24 cellular contexts compared by ENCODE assay signal in genomic region chr3:110015231-110015963, GRCh38.
DNase-seq lines count a peak whose midpoint lies in the region; ATAC-seq, FAIRE-seq and TF ChIP-seq lines count a peak whose summit lies in the region.
"Had no signal": no experiment of that assay in that cellular context is flagged by ENCODE, and none has a peak within 500 bp of the region (broad histone marks: within the 10 kb centered on the region; RNA-seq: fewer than 3 reads in every experiment).

No MANE protein-coding gene starts in this region.

- no peak for TF ChIP-seq RAD21 in SK-N-SH (IDR thresholded peaks at IDR 0.05; ENCODE audit: low read length)

- H3K4me1 ChIP-seq in SK-N-SH (ENCODE audit: control insufficient read depth in 1 of 2, insufficient read depth in 2 of 2, low read depth in 1 of 2, low read length in 1 of 2): no peaks in the 10 kb centered on the region
- peaks cover 20% of the 10 kb centered on the region for H3K4me1 ChIP-seq in OCI-LY3 (ENCODE audit: low read length)
- H3K4me1 ChIP-seq in pancreas: no peaks in the 10 kb centered on the region
- peaks cover 1% of the 10 kb centered on the region for H3K4me1 ChIP-seq in right cardiac atrium (ENCODE audit: control insufficient read depth, insufficient read depth, low read length)
- H3K4me1 ChIP-seq: breast epithelium had no signal

- H3K9me3 ChIP-seq in SK-N-SH (no peaks in the 10 kb centered on the region), OCI-LY3 (ENCODE audit: insufficient read depth, low read length) (no peaks in the 10 kb centered on the region), pancreas (no peaks in the 10 kb centered on the region), right cardiac atrium (ENCODE audit: control insufficient read depth, low read length) (no peaks in the 10 kb centered on the region)
- H3K9me3 ChIP-seq: breast epithelium, MG63 had no signal

- no peak overlapping the region for H3K27ac ChIP-seq in SK-N-SH (ENCODE audit: low read depth in 2 of 2, low read length in 1 of 2)
- no peak overlapping the region for H3K27ac ChIP-seq in OCI-LY3 (ENCODE audit: low read length)
- H3K27ac ChIP-seq in pancreas: no peak overlapping the region
- no peak overlapping the region for H3K27ac ChIP-seq in right cardiac atrium (ENCODE audit: low read length)
- H3K27ac ChIP-seq: 22Rv1, breast epithelium, C4-2B, epithelial cell of prostate, SK-N-MC had no signal

- 0 out of 2 replicates have a peak overlapping the region, but pooled peaks have one; percentile 12 for H2AFZ ChIP-seq in SK-N-SH (ENCODE audit: low read depth)
- no peak overlapping the region for H2AFZ ChIP-seq in OCI-LY3 (ENCODE audit: low read depth, low read length)

- CTCF ChIA-PET in SK-N-SH (lab: Yijun Ruan, JAX): no interaction called here

- H3K9ac ChIP-seq in SK-N-SH (no peak overlapping the region), OCI-LY3 (ENCODE audit: low read length) (no peak overlapping the region)

- H4K20me1 ChIP-seq in SK-N-SH (ENCODE audit: insufficient read depth): no peaks in the 10 kb centered on the region
- no peaks in the 10 kb centered on the region for H4K20me1 ChIP-seq in OCI-LY3 (ENCODE audit: insufficient read depth, low read length)

- TF ChIP-seq CTCF in SK-N-SH (IDR thresholded peaks at IDR 0.05) (no peak), OCI-LY3 (IDR thresholded peaks at IDR 0.05; ENCODE audit: low read depth, low read length) (no peak), pancreas (IDR thresholded peaks at IDR 0.05) (no peak), foreskin fibroblast (IDR thresholded peaks at IDR 0.05; ENCODE audit: low read depth, low read length) (no peak)

- intact Hi-C loops in pancreas (cut with DNase I) (no loop called here), right cardiac atrium (cut with DNase I) (no loop called here)

- peak; percentile 41 for FAIRE-seq in pancreas (lab: Jason Lieb, UNC)

- no peaks in the 10 kb centered on the region for H3K27me3 ChIP-seq in SK-N-SH (ENCODE audit: insufficient read depth)
- H3K27me3 ChIP-seq in OCI-LY3 (ENCODE audit: low read depth, low read length): no peaks in the 10 kb centered on the region
- H3K27me3 ChIP-seq in pancreas: no peaks in the 10 kb centered on the region
- H3K27me3 ChIP-seq in right cardiac atrium (ENCODE audit: control insufficient read depth, insufficient read depth): no peaks in the 10 kb centered on the region
- H3K27me3 ChIP-seq: breast epithelium, MG63 had no signal

- no peak for ATAC-seq in SK-N-SH treated with all-trans-retinoic acid at 6 μM for 48 hours
- peak; percentile 56 for ATAC-seq in GM21619 (IDR thresholded peaks at IDR 0.05; ENCODE audit: unreplicated experiment)
- ATAC-seq in pancreas: no peak
- ATAC-seq in right cardiac atrium: no peak
- ATAC-seq: stimulated activated naive B cell treated with anti-CD40 and anti-IgM and Interleukin-4, amounts not matched to agents 10 μg/mL and 1 μg/mL and 100 μg/mL, for 72 hours; T-helper 17 cell had no signal

- no peak overlapping the region for H3K4me3 ChIP-seq in SK-N-SH (ENCODE audit: low read depth in 2 of 2, low read length in 1 of 2)
- H3K4me3 ChIP-seq in OCI-LY3 (ENCODE audit: low read length): no peak overlapping the region
- H3K4me3 ChIP-seq in pancreas: no peak overlapping the region
- no peak overlapping the region for H3K4me3 ChIP-seq in foreskin fibroblast (ENCODE audit: low read depth in 1 of 2, low read length in 2 of 2)
- H3K4me3 ChIP-seq in right cardiac atrium (ENCODE audit: low read length): no peak overlapping the region
- H3K4me3 ChIP-seq: MG63, SK-N-MC had no signal

- no peak for DNase-seq in SK-N-SH
- DNase-seq in pancreas: no peak
- no peak for DNase-seq in NCI-H2107 treated with DMSO at 0.1 percent for 48 hours (lab: John Stamatoyannopoulos, UW; ENCODE audit: unreplicated experiment)
- DNase-seq in foreskin fibroblast: no peak
- DNase-seq in right cardiac atrium: no peak
- DNase-seq: activated CD4-positive, alpha-beta memory T cell treated with anti-CD3 and anti-CD28 coated beads for 36 hours; activated CD4-positive, alpha-beta T cell treated with anti-CD3 and anti-CD28 coated beads for 1 hour; anterior cingulate cortex; DMS79 treated with DMSO at 0.1 percent for 48 hours; GF-D8; KBM-7; MG63; NCI-H2029; NCI-H524; stimulated activated naive B cell treated with anti-CD40 and anti-IgM and Interleukin-4, amounts not matched to agents 10 μg/mL and 1 μg/mL and 100 μg/mL, for 72 hours; T-helper 17 cell had no signal

- H3K36me3 ChIP-seq in SK-N-SH (replicated peaks in 1 of 2; ENCODE audit: control insufficient read depth in 1 of 2, insufficient read depth in 2 of 2, low read length in 1 of 2): no peaks in the 10 kb centered on the region
- no peaks in the 10 kb centered on the region for H3K36me3 ChIP-seq in OCI-LY3 (replicated peaks; ENCODE audit: low read depth, low read length)
- H3K36me3 ChIP-seq in pancreas: no peaks in the 10 kb centered on the region
- H3K36me3 ChIP-seq: breast epithelium, MG63 had no signal

- whole genome bisulfite sequencing in SK-N-SH (ENCODE audit: low lambda C conversion rate): 92% methylated on average over 4 of the region's 4 CpGs
- WGBS in pancreas, 2 donors: 79 to 84% methylated on average over 4 of the region's 4 CpGs
- 87% methylated on average over 4 of the region's 4 CpGs for WGBS in right cardiac atrium

- H3K4me2 ChIP-seq in SK-N-SH: no peak overlapping the region
- H3K4me2 ChIP-seq in OCI-LY3 (ENCODE audit: low read length): peak overlapping the region; percentile 44

- POLR2A ChIA-PET in SK-N-SH (lab: Yijun Ruan, JAX): no interaction called here

- H3K9me2 ChIP-seq in SK-N-SH: no peaks in the 10 kb centered on the region

- no peak for TF ChIP-seq EP300 in SK-N-SH (IDR thresholded peaks at IDR 0.05; ENCODE audit: borderline replicate concordance in 1 of 2, low read depth in 1 of 2, low read length in 1 of 2)

- no peaks in the 10 kb centered on the region for H3F3A ChIP-seq in SK-N-SH (replicated peaks; ENCODE audit: insufficient read depth)

- H3K79me2 ChIP-seq in SK-N-SH (ENCODE audit: insufficient read depth) (no peaks in the 10 kb centered on the region), OCI-LY3 (ENCODE audit: low read length) (no peaks in the 10 kb centered on the region)

TF ChIP-seq in SK-N-SH, 30 proteins besides CTCF, POLR2A, EP300 and RAD21 (continues in another document):
- no peak for TF ChIP-seq IRF3 (IDR thresholded peaks at IDR 0.05; ENCODE audit: low read depth, low read length)
- no peak for TF ChIP-seq FOXM1 (IDR thresholded peaks at IDR 0.05; ENCODE audit: low read depth)
- TF ChIP-seq YY1 (IDR thresholded peaks at IDR 0.05; ENCODE audit: low read depth): no peak
- no peak for TF ChIP-seq TCF12 (IDR thresholded peaks at IDR 0.05)
- TF ChIP-seq RXRA (IDR thresholded peaks at IDR 0.05; ENCODE audit: borderline replicate concordance, low read depth): no peak
- no peak for TF ChIP-seq TAF1 (IDR thresholded peaks at IDR 0.05; ENCODE audit: borderline replicate concordance, low read depth, low read length)
- TF ChIP-seq GATA2 (CRISPR knock-in tag; IDR thresholded peaks at IDR 0.05): no peak
- TF ChIP-seq FOSL2 (IDR thresholded peaks at IDR 0.05; ENCODE audit: borderline replicate concordance, low read depth): no peak
- no peak for TF ChIP-seq JUND (IDR thresholded peaks at IDR 0.05)
- no peak for TF ChIP-seq NFIC (IDR thresholded peaks at IDR 0.05; ENCODE audit: borderline replicate concordance)
- no peak for TF ChIP-seq MAX (IDR thresholded peaks at IDR 0.05; ENCODE audit: low read depth)
- no peak for TF ChIP-seq GABPA (IDR thresholded peaks at IDR 0.05; ENCODE audit: low read depth)
- TF ChIP-seq SMC3 (IDR thresholded peaks at IDR 0.05; ENCODE audit: low read depth, low read length): no peak

TF ChIP-seq in SK-N-SH treated with all-trans-retinoic acid at 6 μM for 48 hours, 23 proteins besides CTCF, POLR2A, EP300 and RAD21:
- TF ChIP-seq ZFP3 (CRISPR knock-in tag; IDR thresholded peaks at IDR 0.05): no peak
- TF ChIP-seq GLIS3 (CRISPR knock-in tag; IDR thresholded peaks at IDR 0.05): no peak
- TF ChIP-seq ZFP30 (CRISPR knock-in tag; IDR thresholded peaks at IDR 0.05): no peak
- TF ChIP-seq POU6F1 (CRISPR knock-in tag; IDR thresholded peaks at IDR 0.05; ENCODE audit: borderline replicate concordance, low read depth): no peak
